In the genomic region with DNA sequence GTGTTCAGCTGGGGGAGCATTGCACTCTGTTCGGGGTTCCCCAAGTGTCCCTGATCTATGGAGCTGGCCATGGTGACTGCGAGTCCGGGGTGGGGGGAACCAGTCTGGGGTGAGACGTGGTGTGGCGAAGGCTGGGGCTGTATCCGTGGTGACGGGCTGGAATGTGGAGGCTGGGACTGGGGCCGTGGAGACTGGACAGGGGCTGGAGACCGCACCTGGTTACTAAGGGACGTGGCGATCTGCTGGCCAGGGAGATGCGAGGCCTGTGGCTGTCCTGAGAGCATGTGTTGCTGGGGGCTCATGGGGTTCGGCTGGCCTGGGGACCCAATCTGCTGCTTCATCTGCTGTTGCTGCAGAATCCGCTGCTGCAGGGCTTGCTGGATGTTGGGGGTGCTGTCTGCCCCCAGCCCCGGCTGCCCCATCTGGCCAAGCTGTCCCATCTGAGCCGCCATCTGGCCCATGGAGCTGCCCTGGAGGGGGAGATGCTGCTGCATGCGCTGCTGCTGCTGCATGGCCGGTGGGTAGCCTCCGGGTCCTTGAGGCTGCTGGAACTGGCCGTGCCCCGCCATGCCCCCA, we compare ENCODE assay signal across 19 cellular contexts.
"Had no signal": no experiment of that assay in that cellular context is flagged by ENCODE, and none has a peak within 500 bp of the region (broad histone marks: within the 10 kb centered on the region; RNA-seq: fewer than 3 reads in every experiment).

No MANE protein-coding gene starts in this region.

- DNase-seq: activated CD4-positive, alpha-beta T cell treated with anti-CD3 and anti-CD28 coated beads, Interleukin-2, amount 50 U/mL, for 48 hours; activated naive CD4-positive, alpha-beta T cell treated with Interleukin-2 at 50 U/mL for 16 hours; activated naive CD8-positive, alpha-beta T cell treated with anti-CD3 and anti-CD28 coated beads, Interleukin-2, amount 50 U/mL, for 24 hours; activated T-cell treated with anti-CD3 and anti-CD28 coated beads for 4 hours; anterior cingulate cortex; central memory CD4-positive, alpha-beta T cell; erythroblast; foreskin melanocyte; psoas muscle; stimulated activated CD4-positive, alpha-beta T cell treated with anti-CD3 and anti-CD28 coated beads, Interleukin-4, amount 100 ng/mL, for 24 hours; upper lobe of right lung had no signal

- H3K27ac Mint-ChIP-seq: activated naive CD8-positive, alpha-beta T cell treated with anti-CD3 and anti-CD28 coated beads, Interleukin-2, amount 50 U/mL, for 24 hours; activated T-helper 17 cell treated with anti-CD3 and anti-CD28 coated beads, Interleukin-2, amount 50 U/mL, for 72 hours; memory B cell; stimulated activated memory B cell treated with anti-CD40 and anti-IgM and Interleukin-4, amounts not matched to agents 10 μg/mL and 1 μg/mL and 100 μg/mL, for 72 hours had no signal

- H3K4me3 Mint-ChIP-seq: activated naive CD8-positive, alpha-beta T cell treated with anti-CD3 and anti-CD28 coated beads, Interleukin-2, amount 50 U/mL, for 24 hours; activated T-helper 17 cell treated with anti-CD3 and anti-CD28 coated beads, Interleukin-2, amount 50 U/mL, for 72 hours; brain; memory B cell; stimulated activated memory B cell treated with anti-CD40 and anti-IgM and Interleukin-4, amounts not matched to agents 10 μg/mL and 1 μg/mL and 100 μg/mL, for 72 hours had no signal

- H3K4me1 Mint-ChIP-seq: activated naive CD8-positive, alpha-beta T cell treated with anti-CD3 and anti-CD28 coated beads, Interleukin-2, amount 50 U/mL, for 24 hours; brain had no signal

- H3K27ac ChIP-seq: coronary artery, ovary, psoas muscle, skin epidermis, upper lobe of right lung had no signal

- H3K4me1 ChIP-seq: psoas muscle, upper lobe of right lung had no signal

- H3K9me3 ChIP-seq: ovary, psoas muscle, upper lobe of right lung had no signal

- ATAC-seq: activated naive CD8-positive, alpha-beta T cell treated with anti-CD3 and anti-CD28 coated beads, Interleukin-2, amount 50 U/mL, for 24 hours; activated T-helper 17 cell treated with anti-CD3 and anti-CD28 coated beads, Interleukin-2, amount 50 U/mL, for 72 hours; stimulated activated memory B cell treated with anti-CD40 and anti-IgM and Interleukin-4, amounts not matched to agents 10 μg/mL and 1 μg/mL and 100 μg/mL, for 72 hours; upper lobe of right lung had no signal

- H3K9me3 Mint-ChIP-seq: activated naive CD8-positive, alpha-beta T cell treated with anti-CD3 and anti-CD28 coated beads, Interleukin-2, amount 50 U/mL, for 24 hours; activated T-helper 17 cell treated with anti-CD3 and anti-CD28 coated beads, Interleukin-2, amount 50 U/mL, for 72 hours; brain; memory B cell; stimulated activated memory B cell treated with anti-CD40 and anti-IgM and Interleukin-4, amounts not matched to agents 10 μg/mL and 1 μg/mL and 100 μg/mL, for 72 hours had no signal

- H3K36me3 ChIP-seq: ovary had no signal

- H3K4me3 ChIP-seq: coronary artery, ovary, psoas muscle, skin epidermis, upper lobe of right lung had no signal

- H3K27me3 Mint-ChIP-seq: activated naive CD8-positive, alpha-beta T cell treated with anti-CD3 and anti-CD28 coated beads, Interleukin-2, amount 50 U/mL, for 24 hours; activated T-helper 17 cell treated with anti-CD3 and anti-CD28 coated beads, Interleukin-2, amount 50 U/mL, for 72 hours; memory B cell; stimulated activated memory B cell treated with anti-CD40 and anti-IgM and Interleukin-4, amounts not matched to agents 10 μg/mL and 1 μg/mL and 100 μg/mL, for 72 hours had no signal

- H3K27me3 ChIP-seq: ovary, upper lobe of right lung had no signal

- FAIRE-seq: endometrium had no signal
